Comparison of ENCODE assay signal across 23 cellular contexts in genomic region chr19:58338336-58338735, GRCh38.
"Had no signal": no experiment of that assay in that cellular context is flagged by ENCODE, and none has a peak within 500 bp of the region (broad histone marks: within the 10 kb centered on the region; RNA-seq: fewer than 3 reads in every experiment).

No MANE protein-coding gene starts in this region.

- H3K4me3 Mint-ChIP-seq: stimulated activated effector memory CD8-positive, alpha-beta T cell treated with anti-CD3 and anti-CD28 coated beads, Interleukin-12 subunit alpha, Interleukin-12 subunit beta, amount 100 ng/mL, for 72 hours; stimulated activated memory B cell treated with anti-CD40 and anti-IgM and Interleukin-4, amounts not matched to agents 10 μg/mL and 1 μg/mL and 100 μg/mL, for 72 hours; stimulated activated naive B cell treated with anti-CD40 and anti-IgM and Interleukin-4, amounts not matched to agents 10 μg/mL and 1 μg/mL and 100 μg/mL, for 72 hours; stimulated activated naive CD8-positive, alpha-beta T cell treated with anti-CD3 and anti-CD28 coated beads, Interleukin-15, amount 100 ng/mL, for 72 hours; stimulated activated naive CD8-positive, alpha-beta T cell treated with anti-CD3 and anti-CD28 coated beads, Interleukin-15, Interleukin-2, amounts not matched to agents 100 ng/mL and 50 ng/mL, for 24 hours; type B pancreatic cell had no signal

- H3K27ac Mint-ChIP-seq: stimulated activated effector memory CD8-positive, alpha-beta T cell treated with anti-CD3 and anti-CD28 coated beads, Interleukin-12 subunit alpha, Interleukin-12 subunit beta, amount 100 ng/mL, for 72 hours; stimulated activated memory B cell treated with anti-CD40 and anti-IgM and Interleukin-4, amounts not matched to agents 10 μg/mL and 1 μg/mL and 100 μg/mL, for 72 hours; stimulated activated naive CD8-positive, alpha-beta T cell treated with anti-CD3 and anti-CD28 coated beads, Interleukin-15, amount 100 ng/mL, for 72 hours; stimulated activated naive CD8-positive, alpha-beta T cell treated with anti-CD3 and anti-CD28 coated beads, Interleukin-15, Interleukin-2, amounts not matched to agents 100 ng/mL and 50 ng/mL, for 24 hours; type B pancreatic cell had no signal

- H3K27me3 Mint-ChIP-seq: stimulated activated memory B cell treated with anti-CD40 and anti-IgM and Interleukin-4, amounts not matched to agents 10 μg/mL and 1 μg/mL and 100 μg/mL, for 72 hours; stimulated activated naive B cell treated with anti-CD40 and anti-IgM and Interleukin-4, amounts not matched to agents 10 μg/mL and 1 μg/mL and 100 μg/mL, for 72 hours; stimulated activated naive CD8-positive, alpha-beta T cell treated with anti-CD3 and anti-CD28 coated beads, Interleukin-15, amount 100 ng/mL, for 72 hours; stimulated activated naive CD8-positive, alpha-beta T cell treated with anti-CD3 and anti-CD28 coated beads, Interleukin-15, Interleukin-2, amounts not matched to agents 100 ng/mL and 50 ng/mL, for 24 hours; type B pancreatic cell had no signal

- DNase-seq: stimulated activated CD4-positive, alpha-beta T cell treated with anti-CD3 and anti-CD28 coated beads, Interleukin-2, amount 100 ng/mL, for 48 hours; stimulated activated CD4-positive, alpha-beta T cell treated with anti-CD3 and anti-CD28 coated beads, Interleukin-4, amount 100 ng/mL, for 1 hour; stimulated activated CD4-positive, alpha-beta T cell treated with anti-CD3 and anti-CD28 coated beads, Interleukin-4, amount 100 ng/mL, for 24 hours; stimulated activated CD4-positive, alpha-beta T cell treated with anti-CD3 and anti-CD28 coated beads, Interleukin-4, amount 100 ng/mL, for 4 hours; stimulated activated CD8-positive, alpha-beta memory T cell treated with anti-CD3 and anti-CD28 coated beads, Interleukin-4, amount 100 ng/mL, for 48 hours; stimulated activated naive B cell treated with anti-CD40 and anti-IgM and Interleukin-4, amounts not matched to agents 10 μg/mL and 1 μg/mL and 100 μg/mL, for 72 hours; stimulated activated naive CD4-positive, alpha-beta T cell; stimulated activated naive CD4-positive, alpha-beta T cell treated with Interleukin-2 at 50 U/mL for 16 hours; stimulated activated naive CD8-positive, alpha-beta T cell treated with anti-CD3 and anti-CD28 coated beads, Interleukin-15, amount 100 ng/mL, for 72 hours; stimulated activated naive CD8-positive, alpha-beta T cell treated with anti-CD3 and anti-CD28 coated beads, Interleukin-15, Interleukin-2, amounts not matched to agents 100 U/mL and 50 U/mL, for 24 hours; stomach; substantia nigra; testis; thyroid gland; tibial artery; transverse colon; trophoblast cell; upper lobe of right lung; uterus had no signal

- H3K4me1 Mint-ChIP-seq: stimulated activated memory B cell treated with anti-CD40 and anti-IgM and Interleukin-4, amounts not matched to agents 10 μg/mL and 1 μg/mL and 100 μg/mL, for 72 hours had no signal

- H3K9me3 Mint-ChIP-seq: stimulated activated effector memory CD8-positive, alpha-beta T cell treated with anti-CD3 and anti-CD28 coated beads, Interleukin-12 subunit alpha, Interleukin-12 subunit beta, amount 100 ng/mL, for 72 hours; stimulated activated memory B cell treated with anti-CD40 and anti-IgM and Interleukin-4, amounts not matched to agents 10 μg/mL and 1 μg/mL and 100 μg/mL, for 72 hours; stimulated activated naive CD8-positive, alpha-beta T cell treated with anti-CD3 and anti-CD28 coated beads, Interleukin-15, amount 100 ng/mL, for 72 hours; stimulated activated naive CD8-positive, alpha-beta T cell treated with anti-CD3 and anti-CD28 coated beads, Interleukin-15, Interleukin-2, amounts not matched to agents 100 ng/mL and 50 ng/mL, for 24 hours; type B pancreatic cell had no signal
